In the genomic region with DNA sequence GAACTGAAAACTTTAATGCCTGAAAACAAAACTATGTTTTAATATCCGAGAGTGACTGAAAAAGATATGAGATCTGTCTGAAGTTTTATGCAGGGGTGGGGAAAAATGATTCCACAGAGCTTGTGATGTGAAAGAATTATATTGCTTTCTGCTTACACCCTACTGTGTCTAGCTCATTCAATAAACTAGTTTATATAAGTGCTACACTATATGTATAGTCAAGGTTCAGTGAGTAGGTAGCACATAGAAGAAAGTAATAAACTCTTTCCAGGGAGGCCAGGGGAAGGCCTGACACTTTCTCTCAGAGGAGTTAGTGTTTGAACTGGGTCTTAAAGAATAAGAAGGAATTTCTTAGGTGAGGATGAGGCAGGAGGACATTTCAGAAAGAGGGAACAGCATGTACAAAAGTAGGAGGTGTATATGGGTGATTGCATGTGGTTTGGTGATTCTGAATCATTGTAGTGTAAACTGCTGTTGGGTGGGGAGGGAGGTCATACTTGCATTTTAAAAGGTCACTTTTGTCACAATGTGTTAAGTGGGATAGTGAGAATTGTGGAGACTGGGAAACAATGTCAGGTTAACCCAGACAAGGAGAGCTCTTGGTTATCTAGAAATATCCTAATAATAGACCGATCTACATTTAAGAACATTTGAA, we compare ENCODE assay signal across 18 cellular contexts. TPM values are rescaled to one million over a fixed set of nuclear protein-coding genes. Genes with fewer than 3 reads are reported as not detected.
DNase-seq lines count a peak whose midpoint lies in the region; FAIRE-seq and TF ChIP-seq lines count a peak whose summit lies in the region.
"Had no signal": no experiment of that assay in that cellular context is flagged by ENCODE, and none has a peak within 500 bp of the region (broad histone marks: within the 10 kb centered on the region; RNA-seq: fewer than 3 reads in every experiment).

No MANE protein-coding gene starts in this region.

- H3K4me1 Mint-ChIP-seq in activated T-cell treated with anti-CD3 and anti-CD28 coated beads, Interleukin-2, amount 50 U/mL, for 24 hours (ENCODE audit: low read depth), result peaks cover 12% of the 10 kb centered on the region
- H3K4me1 Mint-ChIP-seq in activated T-helper 1 cell treated with anti-CD3 and anti-CD28 coated beads, Interleukin-12 subunit alpha, Interleukin-12 subunit beta, Interleukin-2, Interleukin-4 antibody, amounts not matched to agents 30 ng/mL and 10 ng/mL and 1 ng/mL, durations not matched to agents 14 hours and 24 hours and 36 hours (ENCODE audit: low read depth), result peaks cover 12% of the 10 kb centered on the region

- H3K27ac ChIP-seq in transverse colon, result peak overlapping the region in 3 of 4 donors; percentile 28 to 58 (median 51)
- H3K27ac ChIP-seq in PC-9, result no peak overlapping the region
- H3K27ac ChIP-seq: GM23248, SJSA1 had no signal

- BruUV-seq in PC-9 (replicated peaks; lab: Mats Ljungman, UMichigan), result no TSS peak

- 38 to 60% methylated on average over 1 to 2 of the region's 2 CpGs for WGBS in transverse colon (ENCODE audit: low coverage in 1 of 2), 2 donors

- no peak overlapping the region for H3K4me3 Mint-ChIP-seq in activated T-cell treated with anti-CD3 and anti-CD28 coated beads, Interleukin-2, amount 50 U/mL, for 24 hours
- H3K4me3 Mint-ChIP-seq in activated T-helper 1 cell treated with anti-CD3 and anti-CD28 coated beads, Interleukin-12 subunit alpha, Interleukin-12 subunit beta, Interleukin-2, Interleukin-4 antibody, amounts not matched to agents 30 ng/mL and 10 ng/mL and 1 ng/mL, durations not matched to agents 14 hours and 24 hours and 36 hours, result no peak overlapping the region

- no peak overlapping the region for H3K4me2 ChIP-seq in PC-9

- no peak for TF ChIP-seq EP300 in transverse colon (IDR thresholded peaks at IDR 0.05; ENCODE audit: low read depth)

- H4K20me1 ChIP-seq in PC-9 (ENCODE audit: insufficient read depth), result peaks cover 2% of the 10 kb centered on the region; the same call in 1 of the 2 replicates

- H3K4me3 ChIP-seq in transverse colon, result no peak overlapping the region
- H3K4me3 ChIP-seq in PC-9, result no peak overlapping the region
- H3K4me3 ChIP-seq: GM23248, SJSA1 had no signal

- no peaks in the 10 kb centered on the region for H3K79me2 ChIP-seq in PC-9 (ENCODE audit: low read depth)

- no peaks in the 10 kb centered on the region for H3K36me3 ChIP-seq in transverse colon
- H3K36me3 ChIP-seq in PC-9 (ENCODE audit: low read depth), result no peaks in the 10 kb centered on the region
- H3K36me3 ChIP-seq: SJSA1 had no signal

- H3K9me2 ChIP-seq in PC-9 (ENCODE audit: insufficient read depth), result no peaks in the 10 kb centered on the region

- peak; percentile 74 for FAIRE-seq in colon (lab: Jason Lieb, UNC)

- CTCF ChIA-PET in PC-9 (lab: Charles Lee), result no interaction called here

- H3K27me3 Mint-ChIP-seq in activated T-cell treated with anti-CD3 and anti-CD28 coated beads, Interleukin-2, amount 50 U/mL, for 24 hours, result peaks cover 51% of the 10 kb centered on the region
- H3K27me3 Mint-ChIP-seq in activated T-helper 1 cell treated with anti-CD3 and anti-CD28 coated beads, Interleukin-12 subunit alpha, Interleukin-12 subunit beta, Interleukin-2, Interleukin-4 antibody, amounts not matched to agents 30 ng/mL and 10 ng/mL and 1 ng/mL, durations not matched to agents 14 hours and 24 hours and 36 hours (ENCODE audit: insufficient read depth), result no peaks in the 10 kb centered on the region

- H3K9me3 ChIP-seq in transverse colon, result no peaks in the 10 kb centered on the region
- no peaks in the 10 kb centered on the region for H3K9me3 ChIP-seq in PC-9 (ENCODE audit: insufficient read depth, low read depth)
- H3K9me3 ChIP-seq: SJSA1 had no signal

- in situ Hi-C loops in transverse colon (cut with MboI; ENCODE audit: low pct_ligation_motif_present in 1 of 4, low pct_unique_long_range_greater_than_20kb in 1 of 4, low sequenced_read_pairs in 3 of 4), result no loop called here

- POLR2A ChIA-PET in PC-9 (lab: Charles Lee; ENCODE audit: unreplicated experiment), result no interaction called here

- H3F3A ChIP-seq in PC-9 (ENCODE audit: insufficient read depth, low read depth), result no peaks in the 10 kb centered on the region

- H2AFZ ChIP-seq in PC-9, result no peak overlapping the region
- H2AFZ ChIP-seq: GM23248 had no signal

- no peaks in the 10 kb centered on the region for H3K9me3 Mint-ChIP-seq in activated T-cell treated with anti-CD3 and anti-CD28 coated beads, Interleukin-2, amount 50 U/mL, for 24 hours
- no peaks in the 10 kb centered on the region for H3K9me3 Mint-ChIP-seq in activated T-helper 1 cell treated with anti-CD3 and anti-CD28 coated beads, Interleukin-12 subunit alpha, Interleukin-12 subunit beta, Interleukin-2, Interleukin-4 antibody, amounts not matched to agents 30 ng/mL and 10 ng/mL and 1 ng/mL, durations not matched to agents 14 hours and 24 hours and 36 hours

- H3K27ac Mint-ChIP-seq in activated T-cell treated with anti-CD3 and anti-CD28 coated beads, Interleukin-2, amount 50 U/mL, for 24 hours, result peak overlapping the region; percentile 0
- H3K27ac Mint-ChIP-seq in activated T-helper 1 cell treated with anti-CD3 and anti-CD28 coated beads, Interleukin-12 subunit alpha, Interleukin-12 subunit beta, Interleukin-2, Interleukin-4 antibody, amounts not matched to agents 30 ng/mL and 10 ng/mL and 1 ng/mL, durations not matched to agents 14 hours and 24 hours and 36 hours, result peak overlapping the region; percentile 9

- H3K27me3 ChIP-seq in transverse colon (no peaks in the 10 kb centered on the region), PC-9 (ENCODE audit: insufficient read depth, low read depth) (no peaks in the 10 kb centered on the region)
- H3K27me3 ChIP-seq: SJSA1 had no signal

- no peaks in the 10 kb centered on the region for H3K36me3 Mint-ChIP-seq in activated T-cell treated with anti-CD3 and anti-CD28 coated beads, Interleukin-2, amount 50 U/mL, for 24 hours (ENCODE audit: low read depth)
- H3K36me3 Mint-ChIP-seq in activated T-helper 1 cell treated with anti-CD3 and anti-CD28 coated beads, Interleukin-12 subunit alpha, Interleukin-12 subunit beta, Interleukin-2, Interleukin-4 antibody, amounts not matched to agents 30 ng/mL and 10 ng/mL and 1 ng/mL, durations not matched to agents 14 hours and 24 hours and 36 hours (ENCODE audit: low read depth), result peaks cover 3% of the 10 kb centered on the region

- TF ChIP-seq POLR2A in transverse colon (IDR thresholded peaks at IDR 0.05), result no peak

- H3K4me1 ChIP-seq in transverse colon, result no peaks in the 10 kb centered on the region
- no peaks in the 10 kb centered on the region for H3K4me1 ChIP-seq in PC-9 (replicated peaks; ENCODE audit: insufficient read depth)
- H3K4me1 ChIP-seq: SJSA1 had no signal

- DNase-seq in activated T-cell treated with anti-CD3 and anti-CD28 coated beads, Interleukin-2, amount 50 U/mL, for 24 hours, result no peak
- DNase-seq in activated T-cell treated with anti-CD3 and anti-CD28 coated beads, Interleukin-2, amount 50 U/mL, for 1 hour, result no peak
- no peak for DNase-seq in activated T-helper 1 cell treated with anti-CD3 and anti-CD28 coated beads, Interleukin-12 subunit alpha, Interleukin-12 subunit beta, Interleukin-2, Interleukin-4 antibody, amounts not matched to agents 30 ng/mL and 10 ng/mL and 1 ng/mL, durations not matched to agents 14 hours and 24 hours and 36 hours (ENCODE audit: low spot score)
- DNase-seq in transverse colon (no peak), GDM1 (lab: John Stamatoyannopoulos, UW) (no peak), PC-9 (no peak)
- no peak for DNase-seq in activated CD8-positive, alpha-beta memory T cell treated with anti-CD3 and anti-CD28 coated beads, Interleukin-2, amount 50 U/mL, for 48 hours
- DNase-seq: COR-L47, GM23248, KG1, NCI-H1436, NCI-H2029, NCI-H2171, NCI-H446, NCI-H748 treated with DMSO at 0.1 percent for 48 hours had no signal

- intact Hi-C loops in activated T-helper 1 cell treated with anti-CD3 and anti-CD28 coated beads, Interleukin-12 subunit alpha, Interleukin-12 subunit beta, Interleukin-2, Interleukin-4 antibody, amounts not matched to agents 30 ng/mL and 10 ng/mL and 1 ng/mL, durations not matched to agents 14 hours and 24 hours and 36 hours (cut with micrococcal nuclease), result no loop called here
- intact Hi-C loops in transverse colon (cut with DNase I; ENCODE audit: low total_unique reads), result no loop called here
- intact Hi-C loops in PC-9 (cut with micrococcal nuclease; ENCODE audit: unreplicated experiment), result no loop called here

- TF ChIP-seq CTCF in transverse colon (IDR thresholded peaks at IDR 0.05) (no peak), PC-9 (conservative IDR thresholded peaks at IDR 0.05) (no peak)

RNA-seq across cellular contexts. Expression of gene TEX13D, which starts 25.1 kb away (rescaled TPM):
- total RNA-seq in activated T-helper 1 cell treated with anti-CD3 and anti-CD28 coated beads, Interleukin-12 subunit alpha, Interleukin-12 subunit beta, Interleukin-2, Interleukin-4 antibody, amounts not matched to agents 30 ng/mL and 10 ng/mL and 1 ng/mL, durations not matched to agents 14 hours and 24 hours and 36 hours, result 0.05 TPM in 1 of 2 replicates, not detected in the other
- under 1 TPM in 1 of 4 donors, not detected in 3; 0.48 TPM for total RNA-seq in transverse colon
- not detected in 2 replicates for total RNA-seq in PC-9 (2021)
- total RNA-seq: GM23248, M059J, SJSA1 had no signal

RNA-seq across cellular contexts. Expression of gene SH2D1A, which starts 39.0 kb away (rescaled TPM):
- total RNA-seq in activated T-helper 1 cell treated with anti-CD3 and anti-CD28 coated beads, Interleukin-12 subunit alpha, Interleukin-12 subunit beta, Interleukin-2, Interleukin-4 antibody, amounts not matched to agents 30 ng/mL and 10 ng/mL and 1 ng/mL, durations not matched to agents 14 hours and 24 hours and 36 hours, result 50.4 and 56.3 TPM in 2 replicates
- total RNA-seq in transverse colon, result under 1 TPM in 2 of 4 donors, not detected in 2; 0.14 to 0.79 TPM
- total RNA-seq in PC-9 (2021), result not detected in 2 replicates
- total RNA-seq: GM23248, M059J, SJSA1 had no signal

Comparison
In these comparisons a context has a peak if more than half of its experiments do, and no peak if none do; other contexts are left out.
1. RNA of gene SH2D1A, which starts 39.0 kb away (total RNA-seq): 50.4 to 56.3 TPM in activated T-helper 1 cell treated with anti-CD3 and anti-CD28 coated beads, Interleukin-12 subunit alpha, Interleukin-12 subunit beta, Interleukin-2, Interleukin-4 antibody, amounts not matched to agents 30 ng/mL and 10 ng/mL and 1 ng/mL, durations not matched to agents 14 hours and 24 hours and 36 hours; 0.14 to 0.79 TPM in transverse colon and not detected in PC-9; every median in the first group is over 10 times any median in the second.